In genomic region chr3:179666436-179667035, GRCh38 we compare ENCODE assay signal across 9 cellular contexts. TPM values are rescaled to one million over a fixed set of nuclear protein-coding genes. Genes with fewer than 3 reads are reported as not detected.
DNase-seq lines count a peak whose midpoint lies in the region; ATAC-seq and TF ChIP-seq lines count a peak whose summit lies in the region.
"Had no signal": no experiment of that assay in that cellular context is flagged by ENCODE, and none has a peak within 500 bp of the region (broad histone marks: within the 10 kb centered on the region; RNA-seq: fewer than 3 reads in every experiment).

No MANE protein-coding gene starts in this region.

- WGBS in ectodermal cell, 2 experiments = 16 to 18% methylated on average over 8 of the region's 8 CpGs
- WGBS in mesendoderm (ENCODE audit: extremely low coverage, insufficient coverage, low lambda C conversion rate) = no CpG with 5 or more reads among the region's 8 CpGs

- H2BK15ac ChIP-seq in mesendoderm (replicated peaks; ENCODE audit: low read depth) = no peak overlapping the region

- no peak overlapping the region for H4K8ac ChIP-seq in mesendoderm (ENCODE audit: low read depth, low read length)

- no peak overlapping the region for H3K56ac ChIP-seq in mesendoderm (ENCODE audit: low read length)

- no peaks in the 10 kb centered on the region for H3K9me2 ChIP-seq in MM.1S (replicated peaks; ENCODE audit: insufficient read depth, low read length)

- H3K4me2 ChIP-seq in mesendoderm (ENCODE audit: low read length) (no peak overlapping the region), MM.1S (ENCODE audit: low read depth, low read length) (no peak overlapping the region)

- no peak overlapping the region for H3K23ac ChIP-seq in mesendoderm (ENCODE audit: low read length)

- H3K27me3 ChIP-seq in ectodermal cell (ENCODE audit: control insufficient read depth, insufficient read depth, low read length, poor library complexity, severe bottlenecking) (no peaks in the 10 kb centered on the region), mesendoderm (ENCODE audit: insufficient read depth, low read length, poor library complexity) (no peaks in the 10 kb centered on the region), MM.1S (replicated peaks; ENCODE audit: insufficient read depth, low read length) (no peaks in the 10 kb centered on the region)

- H3K27me3 Mint-ChIP-seq in activated CD4-positive, alpha-beta memory T cell treated with anti-CD3 and anti-CD28 coated beads, Interleukin-2, amount 10 ng/mL, durations not matched to agents 7 days and 5 days = no peaks in the 10 kb centered on the region

- H3K79me2 ChIP-seq in mesendoderm (ENCODE audit: control insufficient read depth, insufficient read depth, low read length) = peaks cover 51% of the 10 kb centered on the region
- peaks cover 96% of the 10 kb centered on the region for H3K79me2 ChIP-seq in MM.1S (ENCODE audit: low read length)

- H2BK5ac ChIP-seq in mesendoderm (ENCODE audit: low read length) = no peak overlapping the region

- no peak overlapping the region for H3K4me3 Mint-ChIP-seq in activated CD4-positive, alpha-beta memory T cell treated with anti-CD3 and anti-CD28 coated beads, Interleukin-2, amount 10 ng/mL, durations not matched to agents 7 days and 5 days

- H3K9me3 ChIP-seq in ectodermal cell (ENCODE audit: control insufficient read depth, low read length) (no peaks in the 10 kb centered on the region), MM.1S (replicated peaks; ENCODE audit: insufficient read depth, low read length) (no peaks in the 10 kb centered on the region)

- peaks cover 3% of the 10 kb centered on the region for H3K4me1 Mint-ChIP-seq in activated CD4-positive, alpha-beta memory T cell treated with anti-CD3 and anti-CD28 coated beads, Interleukin-2, amount 10 ng/mL, durations not matched to agents 7 days and 5 days

- no peaks in the 10 kb centered on the region for H3F3A ChIP-seq in MM.1S (ENCODE audit: insufficient read depth, low read length)

- no peaks in the 10 kb centered on the region; the same call in 1 of the 2 replicates for H4K20me1 ChIP-seq in MM.1S (ENCODE audit: insufficient read depth, low read length)

- DNase-seq in COR-L47 (lab: John Stamatoyannopoulos, UW) = peak; percentile 87
- peak; percentile 49 for DNase-seq in NCI-H2196 (lab: John Stamatoyannopoulos, UW; ENCODE audit: unreplicated experiment)
- DNase-seq in mesendoderm = peak; percentile 42
- no peak for DNase-seq in activated CD4-positive, alpha-beta memory T cell treated with anti-CD3 and anti-CD28 coated beads, Interleukin-2, amount 10 ng/mL, durations not matched to agents 7 days and 5 days
- DNase-seq in MM.1S = no peak
- no peak for DNase-seq in activated gamma-delta T cell treated with Interleukin-2 at 50 U/mL for 16 hours
- no peak for DNase-seq in activated naive CD4-positive, alpha-beta T cell treated with anti-CD3 and anti-CD28 coated beads, Interleukin-2, amount 50 U/mL, for 72 hours (ENCODE audit: low spot score in 2 of 2)
- DNase-seq: stimulated activated naive CD4-positive, alpha-beta T cell had no signal

- H3K4me1 ChIP-seq in ectodermal cell (ENCODE audit: control insufficient read depth, insufficient read depth, low read length) (peaks cover 16% of the 10 kb centered on the region), mesendoderm (ENCODE audit: control insufficient read depth, low read depth, low read length) (peaks cover 4% of the 10 kb centered on the region), MM.1S (ENCODE audit: low read length) (no peaks in the 10 kb centered on the region)

- POLR2A ChIA-PET in activated CD4-positive, alpha-beta memory T cell treated with anti-CD3 and anti-CD28 coated beads, Interleukin-2, amount 10 ng/mL, durations not matched to agents 7 days and 5 days (lab: Charles Lee) = interaction anchor here (1.2 kb wide), 1 partner anchor 14 kb away, joined by 4 read pairs; the partner anchor contains the start of gene USP13

- no peak for ATAC-seq in activated naive CD4-positive, alpha-beta T cell treated with anti-CD3 and anti-CD28 coated beads, Interleukin-2, amount 50 U/mL, for 72 hours

- H3K79me1 ChIP-seq in mesendoderm (ENCODE audit: low read length) = peaks cover 38% of the 10 kb centered on the region

- no peak overlapping the region for H4K5ac ChIP-seq in mesendoderm (ENCODE audit: low read length)

- no peak overlapping the region for H2BK120ac ChIP-seq in mesendoderm (ENCODE audit: low read depth, low read length)

- no peaks in the 10 kb centered on the region for H3K36me3 Mint-ChIP-seq in activated CD4-positive, alpha-beta memory T cell treated with anti-CD3 and anti-CD28 coated beads, Interleukin-2, amount 10 ng/mL, durations not matched to agents 7 days and 5 days (ENCODE audit: low read depth)
- H3K36me3 Mint-ChIP-seq in activated naive CD4-positive, alpha-beta T cell treated with anti-CD3 and anti-CD28 coated beads, Interleukin-2, amount 50 U/mL, for 72 hours = no peaks in the 10 kb centered on the region

- H2AFZ ChIP-seq in MM.1S (ENCODE audit: low read length) = no peak overlapping the region

- H3K4me3 ChIP-seq in ectodermal cell (ENCODE audit: insufficient read depth, low read depth, low read length) = no peak overlapping the region
- no peak overlapping the region for H3K4me3 ChIP-seq in mesendoderm (ENCODE audit: low read length)
- H3K4me3 ChIP-seq in MM.1S (ENCODE audit: low read length) = no peak overlapping the region

- no peaks in the 10 kb centered on the region for H3K36me3 ChIP-seq in ectodermal cell (ENCODE audit: control insufficient read depth, insufficient read depth, low read length)
- H3K36me3 ChIP-seq in mesendoderm (ENCODE audit: control insufficient read depth, insufficient read depth, low read length) = no peaks in the 10 kb centered on the region
- no peaks in the 10 kb centered on the region for H3K36me3 ChIP-seq in MM.1S (replicated peaks; ENCODE audit: insufficient read depth, low read length)

- no peak overlapping the region for H2AK5ac ChIP-seq in mesendoderm (ENCODE audit: low read length)

- H3K9ac ChIP-seq in mesendoderm (ENCODE audit: low read length) (no peak overlapping the region), MM.1S (ENCODE audit: low read length) (no peak overlapping the region)

- no peak overlapping the region for H3K27ac Mint-ChIP-seq in activated CD4-positive, alpha-beta memory T cell treated with anti-CD3 and anti-CD28 coated beads, Interleukin-2, amount 10 ng/mL, durations not matched to agents 7 days and 5 days
- no peak overlapping the region for H3K27ac Mint-ChIP-seq in activated naive CD4-positive, alpha-beta T cell treated with anti-CD3 and anti-CD28 coated beads, Interleukin-2, amount 50 U/mL, for 72 hours

- no peak for TF ChIP-seq CTCF in MM.1S (IDR thresholded peaks at IDR 0.05; ENCODE audit: low read length)

- H3K27ac ChIP-seq in ectodermal cell (ENCODE audit: insufficient read depth, low read depth, low read length, poor library complexity, severe bottlenecking) = peak overlapping the region; percentile 20
- H3K27ac ChIP-seq in mesendoderm (ENCODE audit: low read depth, low read length) = no peak overlapping the region
- H3K27ac ChIP-seq in MM.1S (ENCODE audit: low read length) = no peak overlapping the region

- CTCF ChIA-PET in activated CD4-positive, alpha-beta memory T cell treated with anti-CD3 and anti-CD28 coated beads, Interleukin-2, amount 10 ng/mL, durations not matched to agents 7 days and 5 days (lab: Charles Lee) = no interaction called here

- no peak overlapping the region for H3K18ac ChIP-seq in mesendoderm (ENCODE audit: low read length)

- H3K9me3 Mint-ChIP-seq in activated CD4-positive, alpha-beta memory T cell treated with anti-CD3 and anti-CD28 coated beads, Interleukin-2, amount 10 ng/mL, durations not matched to agents 7 days and 5 days = no peaks in the 10 kb centered on the region
- no peaks in the 10 kb centered on the region for H3K9me3 Mint-ChIP-seq in activated naive CD4-positive, alpha-beta T cell treated with anti-CD3 and anti-CD28 coated beads, Interleukin-2, amount 50 U/mL, for 72 hours

- no peak overlapping the region for H3K4ac ChIP-seq in mesendoderm (ENCODE audit: low read depth, low read length)

RNA-seq across cellular contexts. Expression of gene USP13, which starts 13.7 kb away (rescaled TPM):
- polyA plus RNA-seq in ectodermal cell (2013, experiment 1 of 4) = 21.1 TPM
- polyA plus RNA-seq in ectodermal cell (2013, experiment 2 of 4) = 20.6 TPM
- 21.1 TPM for polyA plus RNA-seq in ectodermal cell (2013, experiment 3 of 4)
- polyA plus RNA-seq in ectodermal cell (2013, experiment 4 of 4) = 18.6 TPM
- 11.5 TPM for polyA plus RNA-seq in mesendoderm (2013, experiment 1 of 2)
- polyA plus RNA-seq in mesendoderm (2013, experiment 2 of 2) = 11.9 TPM
- 1 to 10 TPM; 9.4 to 9.6 TPM for total RNA-seq in activated CD4-positive, alpha-beta memory T cell treated with anti-CD3 and anti-CD28 coated beads, Interleukin-2, amount 10 ng/mL, durations not matched to agents 7 days and 5 days
- 10 to 100 TPM in 1 of 2 donors, 1 to 10 TPM in 1; 6.5 to 10.3 TPM for total RNA-seq in activated naive CD4-positive, alpha-beta T cell treated with anti-CD3 and anti-CD28 coated beads, Interleukin-2, amount 50 U/mL, for 72 hours

Comparison
In these comparisons a context has a peak if more than half of its experiments do, and no peak if none do; other contexts are left out.
1. DNase-seq: peak in COR-L47 (single experiment), NCI-H2196 (single experiment) and mesendoderm (single experiment); none in activated CD4-positive, alpha-beta memory T cell treated with anti-CD3 and anti-CD28 coated beads, Interleukin-2, amount 10 ng/mL, durations not matched to agents 7 days and 5 days (single experiment), MM.1S (single experiment), activated gamma-delta T cell treated with Interleukin-2 at 50 U/mL for 16 hours (single experiment) and activated naive CD4-positive, alpha-beta T cell treated with anti-CD3 and anti-CD28 coated beads, Interleukin-2, amount 50 U/mL, for 72 hours (0 of 2).